Comparison of ENCODE assay signal across 21 cellular contexts in genomic region chr15:25403771-25404170, GRCh38.
"Had no signal": no experiment of that assay in that cellular context is flagged by ENCODE, and none has a peak within 500 bp of the region (broad histone marks: within the 10 kb centered on the region; RNA-seq: fewer than 3 reads in every experiment).

No MANE protein-coding gene starts in this region.

- ATAC-seq: activated CD8-positive, alpha-beta T cell treated with anti-CD3 and anti-CD28 coated beads, Interleukin-2, amount 10 ng/mL, durations not matched to agents 7 days and 5 days; activated T-cell treated with anti-CD3 and anti-CD28 coated beads, Interleukin-2, amount 50 U/mL, for 72 hours; body of pancreas; mucosa of descending colon; naive thymus-derived CD8-positive, alpha-beta T cell; WTC11 had no signal

- H3K4me1 ChIP-seq: uterus had no signal

- H3K27me3 Mint-ChIP-seq: activated CD4-positive, alpha-beta T cell treated with anti-CD3 and anti-CD28 coated beads, Interleukin-2, amount 10 ng/mL, durations not matched to agents 24 days and 14 days; activated naive CD8-positive, alpha-beta T cell treated with anti-CD3 and anti-CD28 coated beads for 36 hours; naive thymus-derived CD8-positive, alpha-beta T cell had no signal

- H3K27me3 ChIP-seq: body of pancreas, esophagus muscularis mucosa, neutrophil, tibial nerve, uterus had no signal

- H3K27ac Mint-ChIP-seq: activated CD4-positive, alpha-beta T cell treated with anti-CD3 and anti-CD28 coated beads, Interleukin-2, amount 10 ng/mL, durations not matched to agents 24 days and 14 days; activated CD8-positive, alpha-beta T cell treated with anti-CD3 and anti-CD28 coated beads, Interleukin-2, amount 10 ng/mL, durations not matched to agents 7 days and 5 days; activated naive CD8-positive, alpha-beta T cell treated with anti-CD3 and anti-CD28 coated beads for 36 hours; activated T-cell treated with anti-CD3 and anti-CD28 coated beads, Interleukin-2, amount 50 U/mL, for 72 hours; naive thymus-derived CD8-positive, alpha-beta T cell had no signal

- H3K4me3 Mint-ChIP-seq: activated CD4-positive, alpha-beta T cell treated with anti-CD3 and anti-CD28 coated beads, Interleukin-2, amount 10 ng/mL, durations not matched to agents 24 days and 14 days; activated CD8-positive, alpha-beta T cell treated with anti-CD3 and anti-CD28 coated beads, Interleukin-2, amount 10 ng/mL, durations not matched to agents 7 days and 5 days; activated naive CD8-positive, alpha-beta T cell treated with anti-CD3 and anti-CD28 coated beads for 36 hours; activated T-cell treated with anti-CD3 and anti-CD28 coated beads, Interleukin-2, amount 50 U/mL, for 72 hours; naive thymus-derived CD8-positive, alpha-beta T cell; WTC11 had no signal

- DNase-seq: activated CD4-positive, alpha-beta T cell treated with anti-CD3 and anti-CD28 coated beads, Interleukin-2, amount 10 ng/mL, durations not matched to agents 24 days and 14 days; activated CD8-positive, alpha-beta memory T cell treated with anti-CD3 and anti-CD28 coated beads, Interleukin-2, amount 50 U/mL, for 4 hours; activated CD8-positive, alpha-beta T cell treated with anti-CD3 and anti-CD28 coated beads, Interleukin-2, amount 10 ng/mL, durations not matched to agents 7 days and 5 days; activated gamma-delta T cell treated with Interleukin-2 at 50 U/mL for 16 hours; activated naive CD8-positive, alpha-beta T cell treated with anti-CD3 and anti-CD28 coated beads for 36 hours; activated T-cell treated with anti-CD3 and anti-CD28 coated beads, Interleukin-2, amount 50 U/mL, for 72 hours; amygdala; body of pancreas; caudate nucleus; hypothalamus; kidney; left ventricle myocardium inferior; mucosa of descending colon; naive thymus-derived CD8-positive, alpha-beta T cell; posterior cingulate gyrus; stimulated activated naive CD4-positive, alpha-beta T cell; uterus had no signal

- H3K9me3 ChIP-seq: body of pancreas, neutrophil had no signal

- H3K4me3 ChIP-seq: body of pancreas, esophagus muscularis mucosa, left ventricle myocardium inferior, mucosa of descending colon, tibial nerve, uterus had no signal

- H3K36me3 ChIP-seq: uterus had no signal

- H3K27ac ChIP-seq: body of pancreas, esophagus muscularis mucosa, left ventricle myocardium inferior, neutrophil, tibial nerve, uterus had no signal
